Comparison of ENCODE assay signal across 9 cellular contexts in the genomic region with DNA sequence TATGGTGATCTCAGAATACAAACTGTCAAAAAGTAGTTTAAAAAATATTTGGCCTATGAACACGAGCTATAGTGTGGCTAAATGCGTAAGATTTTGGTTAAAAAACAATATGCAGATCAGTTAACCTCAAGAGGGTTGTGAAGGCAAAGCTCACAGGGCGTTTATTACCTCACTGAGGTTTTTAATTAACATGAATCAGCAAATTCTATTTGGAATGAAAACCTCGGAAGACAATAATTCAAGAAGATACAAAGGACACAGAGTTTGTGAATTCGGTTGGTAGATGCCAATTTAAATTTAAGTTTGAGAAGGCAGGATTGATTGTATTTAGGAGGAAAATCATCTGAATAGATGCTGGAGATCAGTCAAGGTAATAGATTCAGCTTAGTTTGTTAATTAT.
"Had no signal": no experiment of that assay in that cellular context is flagged by ENCODE, and none has a peak within 500 bp of the region (broad histone marks: within the 10 kb centered on the region; RNA-seq: fewer than 3 reads in every experiment).

No MANE protein-coding gene starts in this region.

- H3K4me2 ChIP-seq: KMS-11 had no signal

- FAIRE-seq: HTR-8/SVneo had no signal

- H3K4me1 ChIP-seq: HAP-1 had no signal

- DNase-seq: GOT3, H7, HFFc6, Karpas-422, KBM-7 had no signal

- H3K4me3 ChIP-seq: HAP-1 had no signal

- H3K36me3 ChIP-seq: HAP-1 had no signal

- H3K9ac ChIP-seq: KMS-11 had no signal

- H3K27ac ChIP-seq: KMS-11 had no signal

- H3K9me3 ChIP-seq: HAP-1 had no signal

- ATAC-seq: HCT116 had no signal
